ENCODE assay signal across 1 cellular context in genomic region chr12:57467915-57468314, GRCh38.
TF ChIP-seq lines count a peak whose summit lies in the region.

No MANE protein-coding gene starts in this region.

TF ChIP-seq in GM12878, 131 proteins besides CTCF, POLR2A, EP300 and RAD21:
- TF ChIP-seq STAT1 (conservative IDR thresholded peaks at IDR 0.05) = no peak
- TF ChIP-seq MYB (IDR thresholded peaks at IDR 0.05; ENCODE audit: borderline replicate concordance, low read depth, low read length) = no peak
